9 cellular contexts compared by ENCODE assay signal in genomic region chr19:51675911-51676565, GRCh38. TPM values are rescaled to one million over a fixed set of nuclear protein-coding genes. Genes with fewer than 3 reads are reported as not detected.
A peak's percentile ranks its signal among the peaks of the same experiment; 100 is the strongest.
DNase-seq lines count a peak whose midpoint lies in the region; ATAC-seq, FAIRE-seq and TF ChIP-seq lines count a peak whose summit lies in the region.
"Not testable (repeated sequence)": the region's sequence is repeated elsewhere in the genome, so short reads cannot be mapped to it uniquely, and the experiment has no call there.
"Had no signal": no experiment of that assay in that cellular context is flagged by ENCODE, and none has a peak within 500 bp of the region (broad histone marks: within the 10 kb centered on the region; RNA-seq: fewer than 3 reads in every experiment).

No MANE protein-coding gene starts in this region.

- CTCF ChIA-PET in OCI-LY7 (lab: Charles Lee; ENCODE audit: unreplicated experiment), result not testable (repeated sequence)
- CTCF ChIA-PET in activated CD4-positive, alpha-beta T cell treated with anti-CD3 and anti-CD28 coated beads for 36 hours (lab: Charles Lee), result interaction anchor here (0.7 to 10.1 kb wide), 9 partner anchors 16 to 239 kb away, joined by 3 to 77 read pairs (median 5); no protein-coding TSS in a partner anchor

- BruUV-seq in OCI-LY7 (replicated peaks; lab: Mats Ljungman, UMichigan), result not testable (repeated sequence)

- H3K4me3 Mint-ChIP-seq in activated CD4-positive, alpha-beta T cell treated with anti-CD3 and anti-CD28 coated beads for 36 hours; chondrocyte (ENCODE audit: unreplicated experiment); nephron progenitor cell: not testable (repeated sequence)

- H3K9me3 ChIP-seq in OCI-LY7 (ENCODE audit: low read length); right atrium auricular region: not testable (repeated sequence)

- not testable (repeated sequence) for H3K9me3 Mint-ChIP-seq in activated CD4-positive, alpha-beta T cell treated with anti-CD3 and anti-CD28 coated beads for 36 hours (ENCODE audit: low read depth); chondrocyte (ENCODE audit: low read depth)
- H3K9me3 Mint-ChIP-seq in nephron progenitor cell, result peaks cover 19% of the 10 kb centered on the region

- H3K79me2 ChIP-seq in KMS-11 (ENCODE audit: insufficient read depth, low read depth); OCI-LY7 (ENCODE audit: insufficient read depth, low read depth, low read length): not testable (repeated sequence)

- not testable (repeated sequence) for H4K20me1 ChIP-seq in KMS-11 (ENCODE audit: insufficient read depth); OCI-LY7 (ENCODE audit: insufficient read depth, low read length)

- not testable (repeated sequence) for H3K27ac Mint-ChIP-seq in activated CD4-positive, alpha-beta T cell treated with anti-CD3 and anti-CD28 coated beads for 36 hours; chondrocyte (ENCODE audit: unreplicated experiment); nephron progenitor cell

- H3K36me3 ChIP-seq in KMS-11 (ENCODE audit: insufficient read depth); OCI-LY7 (ENCODE audit: insufficient read depth, low read length); right atrium auricular region: not testable (repeated sequence)

- H3K9ac ChIP-seq in KMS-11, result not testable (repeated sequence)

- H3K27me3 Mint-ChIP-seq in activated CD4-positive, alpha-beta T cell treated with anti-CD3 and anti-CD28 coated beads for 36 hours, result not testable (repeated sequence)
- H3K27me3 Mint-ChIP-seq in chondrocyte (ENCODE audit: low read depth), result peaks cover 16% of the 10 kb centered on the region
- peaks cover 35% of the 10 kb centered on the region for H3K27me3 Mint-ChIP-seq in nephron progenitor cell (ENCODE audit: low read depth, poor library complexity)

- not testable (repeated sequence) for H3K4me3 ChIP-seq in KMS-11 (IDR thresholded peaks at IDR 0.05; ENCODE audit: insufficient read depth, low read depth, low read length); OCI-LY7 (ENCODE audit: low read depth, low read length, poor library complexity, severe bottlenecking); right atrium auricular region

- peak; percentile 21 for FAIRE-seq in A204.1 (lab: Jason Lieb, UNC)

- H2AFZ ChIP-seq in KMS-11 (ENCODE audit: low read depth); OCI-LY7 (ENCODE audit: low read length): not testable (repeated sequence)

- H3K36me3 Mint-ChIP-seq in activated CD4-positive, alpha-beta T cell treated with anti-CD3 and anti-CD28 coated beads for 36 hours (ENCODE audit: low read depth); chondrocyte (ENCODE audit: low read depth); nephron progenitor cell (ENCODE audit: low read depth): not testable (repeated sequence)

- POLR2A ChIA-PET in OCI-LY7 (lab: Charles Lee), result interaction anchor here (0.7 kb wide), 1 partner anchor 179 kb away, joined by 3 read pairs; no protein-coding TSS in a partner anchor
- POLR2A ChIA-PET in activated CD4-positive, alpha-beta T cell treated with anti-CD3 and anti-CD28 coated beads for 36 hours (lab: Charles Lee), result not testable (repeated sequence)

- TF ChIP-seq CTCF in KMS-11 (conservative IDR thresholded peaks at IDR 0.05; ENCODE audit: low read depth, low read length), result peak; percentile 31; the same call in 1 of the 2 replicates
- peak; percentile 80 for TF ChIP-seq CTCF in OCI-LY7 (conservative IDR thresholded peaks at IDR 0.05; ENCODE audit: low read length)
- peak; percentile 65 for TF ChIP-seq CTCF in chondrocyte (IDR thresholded peaks at IDR 0.05)
- peak; percentile 15 to 46 for TF ChIP-seq CTCF in right atrium auricular region (IDR thresholded peaks at IDR 0.05)
- TF ChIP-seq CTCF in nephron progenitor cell (IDR thresholded peaks at IDR 0.05), result peak; percentile 18

- intact Hi-C loops in OCI-LY7 (cut with micrococcal nuclease; ENCODE audit: unreplicated experiment); activated CD4-positive, alpha-beta T cell treated with anti-CD3 and anti-CD28 coated beads for 36 hours (cut with DNase I, micrococcal nuclease): not testable (repeated sequence)

- not testable (repeated sequence) for H3K4me1 Mint-ChIP-seq in activated CD4-positive, alpha-beta T cell treated with anti-CD3 and anti-CD28 coated beads for 36 hours; chondrocyte (ENCODE audit: low read depth); nephron progenitor cell

- not testable (repeated sequence) for H3K27ac ChIP-seq in KMS-11; OCI-LY7 (ENCODE audit: low read depth, low read length, poor library complexity, severe bottlenecking); right atrium auricular region

- peak; percentile 53 for ATAC-seq in activated CD4-positive, alpha-beta T cell treated with anti-CD3 and anti-CD28 coated beads for 36 hours

- H3K4me2 ChIP-seq in KMS-11; OCI-LY7 (ENCODE audit: low read length): not testable (repeated sequence)

- not testable (repeated sequence) for H3K4me1 ChIP-seq in KMS-11 (ENCODE audit: low read depth, poor library complexity, severe bottlenecking); OCI-LY7 (ENCODE audit: insufficient read depth, low read length, poor library complexity, severe bottlenecking); right atrium auricular region

- not testable (repeated sequence) for H3K9me2 ChIP-seq in OCI-LY7 (ENCODE audit: insufficient read depth, low read length)

- not testable (repeated sequence) for H3K27me3 ChIP-seq in KMS-11 (ENCODE audit: insufficient read depth, low read depth); right atrium auricular region

- DNase-seq in ELF-1 (ENCODE audit: low read depth, low spot score) (peak; percentile 25), OCI-LY7 (ENCODE audit: low spot score) (peak; percentile 46)
- peak; percentile 46 for DNase-seq in activated CD4-positive, alpha-beta T cell treated with anti-CD3 and anti-CD28 coated beads for 36 hours
- not testable (repeated sequence) for DNase-seq in chondrocyte (ENCODE audit: low spot score); right atrium auricular region (ENCODE audit: low spot score); nephron progenitor cell

RNA-seq across cellular contexts. Expression of gene SPACA6, which starts 17.1 kb away (rescaled TPM):
- total RNA-seq in OCI-LY7 (2014; rRNA removed; shearing (Covaris generic)), result 5.9 and 12.5 TPM in 2 replicates
- 2.5 and 5.1 TPM in 2 replicates for total RNA-seq in OCI-LY7 (2022)
- total RNA-seq in activated CD4-positive, alpha-beta T cell treated with anti-CD3 and anti-CD28 coated beads for 36 hours, result 1 to 10 TPM; 8.3 to 9.1 TPM
- total RNA-seq in chondrocyte, result 20.4 to 39.5 TPM (median 24.3 TPM) in 3 replicates
- 1 to 10 TPM; 3.7 to 6.4 TPM for total RNA-seq in right atrium auricular region

RNA-seq across cellular contexts. Expression of gene SIGLEC14, which starts 29.4 kb away (rescaled TPM):
- not detected in 2 replicates for total RNA-seq in OCI-LY7 (2014; rRNA removed; shearing (Covaris generic))
- not detected in 2 replicates for total RNA-seq in OCI-LY7 (2022)
- not detected for total RNA-seq in activated CD4-positive, alpha-beta T cell treated with anti-CD3 and anti-CD28 coated beads for 36 hours
- total RNA-seq in chondrocyte, result not detected in 3 replicates
- under 1 TPM; 0.26 to 0.31 TPM for total RNA-seq in right atrium auricular region
- total RNA-seq: A172 had no signal

RNA-seq across cellular contexts. Expression of gene SIGLEC5, which starts 45.8 kb away (rescaled TPM):
- total RNA-seq in OCI-LY7 (2014; rRNA removed; shearing (Covaris generic)), result not detected in 2 replicates
- total RNA-seq in OCI-LY7 (2022) (not detected in 2 replicates), chondrocyte (not detected in 3 replicates), right atrium auricular region (1 to 10 TPM in 1 of 2 donors, not detected in 1; 1.7 TPM)
- not detected for total RNA-seq in activated CD4-positive, alpha-beta T cell treated with anti-CD3 and anti-CD28 coated beads for 36 hours
- total RNA-seq: A172 had no signal

RNA-seq across cellular contexts. Expression of gene HAS1, which starts 47.8 kb away (rescaled TPM):
- not detected in 2 replicates for total RNA-seq in OCI-LY7 (2014; rRNA removed; shearing (Covaris generic))
- total RNA-seq in OCI-LY7 (2022) (not detected in 2 replicates), chondrocyte (not detected in 3 replicates), right atrium auricular region (10 to 100 TPM; 27.0 to 52.0 TPM)
- not detected for total RNA-seq in activated CD4-positive, alpha-beta T cell treated with anti-CD3 and anti-CD28 coated beads for 36 hours
- total RNA-seq: A172 had no signal

Comparison
In these comparisons a context has a peak if more than half of its experiments do, and no peak if none do; other contexts are left out.
1. CTCF ChIP-seq: peak in every context shown above with its lines; median percentile 80 in OCI-LY7; 65 in chondrocyte; 31 in KMS-11; 30 in right atrium auricular region; 18 in nephron progenitor cell.